Comparison of ENCODE assay signal across 21 cellular contexts in the genomic region with DNA sequence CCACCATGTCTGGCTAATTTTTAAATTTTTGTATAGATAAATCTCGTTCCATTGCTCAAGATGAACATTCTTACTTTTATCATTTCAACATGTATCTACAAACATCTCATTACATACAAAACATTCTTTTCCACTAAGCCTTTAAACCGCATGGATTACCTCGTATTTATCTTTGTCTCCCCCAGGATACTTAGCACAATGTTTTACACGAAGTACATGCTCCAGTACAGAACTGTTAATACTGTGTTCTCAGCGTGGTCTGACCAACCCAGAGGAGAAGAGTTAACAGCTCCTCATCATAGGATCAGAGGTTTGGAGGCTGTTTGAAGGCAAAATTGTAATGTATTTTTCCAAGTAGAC.
"Had no signal": no experiment of that assay in that cellular context is flagged by ENCODE, and none has a peak within 500 bp of the region (broad histone marks: within the 10 kb centered on the region; RNA-seq: fewer than 3 reads in every experiment).

No MANE protein-coding gene starts in this region.

- H3K9me3 ChIP-seq: heart left ventricle, left ventricle myocardium inferior, psoas muscle, suprapubic skin, vagina had no signal

- H3K4me2 ChIP-seq: neural progenitor cell had no signal

- DNase-seq: activated CD4-positive, alpha-beta T cell treated with anti-CD3 and anti-CD28 coated beads, Interleukin-2, amount 50 U/mL, for 48 hours; activated naive CD4-positive, alpha-beta T cell; activated naive CD8-positive, alpha-beta T cell treated with anti-CD3 and anti-CD28 coated beads for 36 hours; activated T-cell treated with anti-CD3 and anti-CD28 coated beads for 4 hours; aorta; brain microvascular endothelial cell; central memory CD4-positive, alpha-beta T cell; endodermal cell; foreskin melanocyte; heart left ventricle; kidney glomerular epithelial cell; left ventricle myocardium inferior; psoas muscle; right cardiac atrium; stimulated activated CD4-positive, alpha-beta T cell treated with anti-CD3 and anti-CD28 coated beads, Interleukin-2, amount 100 ng/mL, for 48 hours; stimulated activated naive CD8-positive, alpha-beta T cell treated with anti-CD3 and anti-CD28 coated beads, Interleukin-15, amount 100 ng/mL, for 72 hours had no signal

- H3K4me3 ChIP-seq: heart left ventricle, left ventricle myocardium inferior, neural progenitor cell, psoas muscle, skin epidermis, suprapubic skin, vagina had no signal

- H3K27me3 Mint-ChIP-seq: activated CD4-positive, alpha-beta T cell treated with anti-CD3 and anti-CD28 coated beads for 36 hours; activated naive CD8-positive, alpha-beta T cell treated with anti-CD3 and anti-CD28 coated beads for 36 hours; stimulated activated naive CD8-positive, alpha-beta T cell treated with anti-CD3 and anti-CD28 coated beads, Interleukin-15, amount 100 ng/mL, for 72 hours had no signal

- ATAC-seq: heart left ventricle; psoas muscle; right cardiac atrium; stimulated activated naive CD8-positive, alpha-beta T cell treated with anti-CD3 and anti-CD28 coated beads, Interleukin-15, amount 100 ng/mL, for 72 hours had no signal

- H3K27ac Mint-ChIP-seq: activated CD4-positive, alpha-beta T cell treated with anti-CD3 and anti-CD28 coated beads for 36 hours; activated naive CD8-positive, alpha-beta T cell treated with anti-CD3 and anti-CD28 coated beads for 36 hours; endodermal cell; neural progenitor cell had no signal

- H3K36me3 ChIP-seq: brain microvascular endothelial cell, left ventricle myocardium inferior, neural progenitor cell, suprapubic skin, vagina had no signal

- H2AFZ ChIP-seq: neural progenitor cell had no signal

- H3K9me3 Mint-ChIP-seq: activated naive CD8-positive, alpha-beta T cell treated with anti-CD3 and anti-CD28 coated beads for 36 hours; endodermal cell; neural progenitor cell; stimulated activated naive CD8-positive, alpha-beta T cell treated with anti-CD3 and anti-CD28 coated beads, Interleukin-15, amount 100 ng/mL, for 72 hours had no signal

- H3K4me3 Mint-ChIP-seq: activated CD4-positive, alpha-beta T cell treated with anti-CD3 and anti-CD28 coated beads for 36 hours; activated naive CD8-positive, alpha-beta T cell treated with anti-CD3 and anti-CD28 coated beads for 36 hours; endodermal cell; neural progenitor cell; stimulated activated naive CD8-positive, alpha-beta T cell treated with anti-CD3 and anti-CD28 coated beads, Interleukin-15, amount 100 ng/mL, for 72 hours had no signal

- H3K27ac ChIP-seq: brain microvascular endothelial cell, heart left ventricle, left ventricle myocardium inferior, neural progenitor cell, psoas muscle, skin epidermis, suprapubic skin, vagina had no signal

- H3K9ac ChIP-seq: neural progenitor cell had no signal

- H3K27me3 ChIP-seq: heart left ventricle, neural progenitor cell, suprapubic skin, vagina had no signal
